Comparison of ENCODE assay signal across 8 cellular contexts in genomic region chr7:121547341-121548092, GRCh38.
DNase-seq lines count a peak whose midpoint lies in the region; ATAC-seq and TF ChIP-seq lines count a peak whose summit lies in the region.

No MANE protein-coding gene starts in this region.

- H3K9me3 ChIP-seq in neural progenitor cell (ENCODE audit: low read depth), result no peaks in the 10 kb centered on the region

- peaks cover 2% of the 10 kb centered on the region for H3K27me3 Mint-ChIP-seq in neural progenitor cell (ENCODE audit: insufficient read depth, low read depth)

- DNase-seq in ACHN (peak; percentile 84), NCI-H1092 treated with DMSO at 0.1 percent for 48 hours (lab: John Stamatoyannopoulos, UW) (peak; percentile 78), fibroblast of mammary gland (ENCODE audit: low read depth) (peak; percentile 77), neural progenitor cell (ENCODE audit: low spot score) (peak; percentile 75)
- DNase-seq in activated effector memory CD4-positive, alpha-beta T cell treated with anti-CD3 and anti-CD28 coated beads, Interleukin-2, amount 50 U/mL, for 16 hours, result no peak

- no peak overlapping the region for H3K9ac ChIP-seq in neural progenitor cell

- no peak overlapping the region for H3K4me2 ChIP-seq in neural progenitor cell

- H3K4me3 Mint-ChIP-seq in neural progenitor cell, result no peak overlapping the region

- ATAC-seq in HG02610 (IDR thresholded peaks at IDR 0.05; ENCODE audit: unreplicated experiment) (peak; percentile 67), SK-N-SH treated with all-trans-retinoic acid at 6 μM for 48 hours (peak; percentile 82)

- H3K36me3 Mint-ChIP-seq in neural progenitor cell, result peaks cover 3% of the 10 kb centered on the region

- H2AFZ ChIP-seq in neural progenitor cell (replicated peaks), result peak overlapping the region; percentile 38

- no peaks in the 10 kb centered on the region for H3K79me2 ChIP-seq in neural progenitor cell (ENCODE audit: low read depth)

- H4K20me1 ChIP-seq in neural progenitor cell (ENCODE audit: low read depth), result no peaks in the 10 kb centered on the region

- H3K4me1 Mint-ChIP-seq in neural progenitor cell, result peaks cover 3% of the 10 kb centered on the region

- no peak overlapping the region for H3K27ac ChIP-seq in neural progenitor cell

- H3F3A ChIP-seq in neural progenitor cell (ENCODE audit: low read depth), result no peaks in the 10 kb centered on the region

- no peak overlapping the region for H3K4me3 ChIP-seq in GM12875 (ENCODE audit: low read depth, low read length)
- no peak overlapping the region for H3K4me3 ChIP-seq in fibroblast of mammary gland (ENCODE audit: control insufficient read depth, low read depth, low read length)
- no peak overlapping the region for H3K4me3 ChIP-seq in neural progenitor cell

- no peaks in the 10 kb centered on the region for H3K4me1 ChIP-seq in neural progenitor cell

- no peak overlapping the region for H3K27ac Mint-ChIP-seq in neural progenitor cell

- H3K9me3 Mint-ChIP-seq in neural progenitor cell, result peaks cover 6% of the 10 kb centered on the region

- TF ChIP-seq CTCF in GM12875 (IDR thresholded peaks at IDR 0.05; ENCODE audit: borderline replicate concordance, insufficient read depth, low read depth, low read length) (peak; percentile 42; the same call in 1 of the 2 replicates), fibroblast of mammary gland (conservative IDR thresholded peaks at IDR 0.05; ENCODE audit: control insufficient read depth, insufficient read depth, low read depth, low read length) (peak; percentile 81), neural progenitor cell (IDR thresholded peaks at IDR 0.05) (peak; percentile 88)

- in situ Hi-C loops in ACHN (cut with HindIII; ENCODE audit: low pct_ligation_motif_present, low pct_unique_long_range_greater_than_20kb, low sequenced_read_pairs), result loop anchor here (25.0 kb wide), 1 partner anchor 185 kb away; no protein-coding TSS in a partner anchor

- H3K36me3 ChIP-seq in neural progenitor cell, result no peaks in the 10 kb centered on the region

- no peaks in the 10 kb centered on the region for H3K27me3 ChIP-seq in neural progenitor cell

TF ChIP-seq in SK-N-SH treated with all-trans-retinoic acid at 6 μM for 48 hours, 23 proteins besides CTCF, POLR2A, EP300 and RAD21:
- no peak for TF ChIP-seq BACH2 (CRISPR knock-in tag; IDR thresholded peaks at IDR 0.05; ENCODE audit: borderline replicate concordance)
- no peak for TF ChIP-seq ZNF8 (CRISPR knock-in tag; IDR thresholded peaks at IDR 0.05)
- no peak for TF ChIP-seq ZC3H10 (CRISPR knock-in tag; IDR thresholded peaks at IDR 0.05)
- no peak for TF ChIP-seq ZFP3 (CRISPR knock-in tag; IDR thresholded peaks at IDR 0.05)
- no peak for TF ChIP-seq ZFP30 (CRISPR knock-in tag; IDR thresholded peaks at IDR 0.05)
- TF ChIP-seq CSRNP3 (CRISPR knock-in tag; IDR thresholded peaks at IDR 0.05), result no peak
- no peak for TF ChIP-seq ZNF565 (CRISPR knock-in tag; conservative IDR thresholded peaks at IDR 0.05; ENCODE audit: low read depth)
- TF ChIP-seq SNAI2 (CRISPR knock-in tag; IDR thresholded peaks at IDR 0.05), result no peak
- no peak for TF ChIP-seq GLIS3 (CRISPR knock-in tag; IDR thresholded peaks at IDR 0.05)
- no peak for TF ChIP-seq ISL1 (CRISPR knock-in tag; IDR thresholded peaks at IDR 0.05)
- TF ChIP-seq TCF4 (CRISPR knock-in tag; IDR thresholded peaks at IDR 0.05; ENCODE audit: borderline replicate concordance), result no peak
